ENCODE assay signal across 33 cellular contexts in the genomic region with DNA sequence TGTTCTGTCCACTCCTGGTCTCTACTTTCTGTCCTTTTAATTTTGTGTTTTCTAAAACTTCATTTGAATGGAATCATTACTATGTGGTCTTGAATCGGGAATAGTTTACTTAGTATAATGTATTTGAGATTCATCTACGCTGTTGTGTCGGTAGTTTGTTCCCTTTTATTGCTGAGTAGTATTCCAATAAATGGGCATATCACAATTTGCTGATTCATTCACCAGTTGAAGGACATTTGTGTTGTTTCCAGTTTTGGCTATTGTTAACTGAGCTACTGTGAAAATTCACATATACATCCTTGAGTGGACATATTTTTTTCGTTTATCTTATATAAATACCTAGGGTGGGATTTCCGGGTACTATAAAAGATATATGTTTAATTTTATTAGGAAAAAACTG.
"Had no signal": no experiment of that assay in that cellular context is flagged by ENCODE, and none has a peak within 500 bp of the region (broad histone marks: within the 10 kb centered on the region; RNA-seq: fewer than 3 reads in every experiment).

No MANE protein-coding gene starts in this region.

- ATAC-seq: activated naive CD4-positive, alpha-beta T cell treated with anti-CD3 and anti-CD28 coated beads, Interleukin-2, amount 50 U/mL, for 72 hours; activated naive CD8-positive, alpha-beta T cell treated with anti-CD3 and anti-CD28 coated beads, Interleukin-2, amount 50 U/mL, for 24 hours; activated T-cell treated with anti-CD3 and anti-CD28 coated beads, Interleukin-2, amount 50 U/mL, for 4 hours; activated T-cell treated with anti-CD3 and anti-CD28 coated beads, Interleukin-2, amount 50 U/mL, for 72 hours; activated T-helper 17 cell treated with anti-CD3 and anti-CD28 coated beads, Interleukin-2, amount 50 U/mL, for 72 hours; body of pancreas had no signal

- H3K4me1 ChIP-seq: adrenal gland, ascending aorta, breast epithelium had no signal

- FAIRE-seq: astrocyte, bronchial epithelial cell had no signal

- H3K4me3 ChIP-seq: adrenal gland, ascending aorta, body of pancreas, breast epithelium, cardiac muscle cell had no signal

- H3K27me3 ChIP-seq: adrenal gland, ascending aorta, body of pancreas, breast epithelium had no signal

- DNase-seq: activated effector memory CD4-positive, alpha-beta T cell treated with anti-CD3 and anti-CD28 coated beads, Interleukin-2, amount 50 U/mL, for 16 hours; activated effector memory CD4-positive, alpha-beta T cell treated with Interleukin-2 at 50 U/mL for 16 hours; activated gamma-delta T cell; activated gamma-delta T cell treated with Interleukin-2 at 50 U/mL for 16 hours; activated naive CD4-positive, alpha-beta T cell; activated naive CD4-positive, alpha-beta T cell treated with anti-CD3 and anti-CD28 coated beads for 36 hours; activated naive CD4-positive, alpha-beta T cell treated with anti-CD3 and anti-CD28 coated beads, Interleukin-2, amount 10 ng/mL, durations not matched to agents 7 days and 5 days; activated naive CD4-positive, alpha-beta T cell treated with anti-CD3 and anti-CD28 coated beads, Interleukin-2, amount 50 U/mL, for 16 hours; activated naive CD4-positive, alpha-beta T cell treated with Interleukin-2 at 50 U/mL for 16 hours; activated naive CD8-positive, alpha-beta T cell treated with anti-CD3 and anti-CD28 coated beads for 36 hours; activated naive CD8-positive, alpha-beta T cell treated with anti-CD3 and anti-CD28 coated beads, Interleukin-2, amount 10 ng/mL, durations not matched to agents 7 days and 5 days; activated naive CD8-positive, alpha-beta T cell treated with anti-CD3 and anti-CD28 coated beads, Interleukin-2, amount 50 U/mL, for 24 hours; activated T-cell treated with anti-CD3 and anti-CD28 coated beads, Interleukin-2, amount 50 U/mL, for 24 hours; activated T-cell treated with anti-CD3 and anti-CD28 coated beads, Interleukin-2, amount 50 U/mL, for 4 hours; activated T-cell treated with anti-CD3 and anti-CD28 coated beads, Interleukin-2, amount 50 U/mL, for 48 hours; activated T-cell treated with anti-CD3 and anti-CD28 coated beads, Interleukin-2, amount 50 U/mL, for 72 hours; adrenal gland; amniotic stem cell; amygdala; anterior cingulate cortex; aorta; body of pancreas; brain microvascular endothelial cell; caudate nucleus; central memory CD4-positive, alpha-beta T cell; cerebellar nuclear complex had no signal

- H3K9me3 ChIP-seq: adrenal gland, ascending aorta, body of pancreas, breast epithelium had no signal

- H3K36me3 ChIP-seq: adrenal gland, ascending aorta, brain microvascular endothelial cell, breast epithelium, cardiac muscle cell had no signal

- H3K27ac ChIP-seq: adrenal gland, ascending aorta, body of pancreas, brain microvascular endothelial cell, breast epithelium, cardiac muscle cell had no signal
